Comparison of ENCODE assay signal across 19 cellular contexts in the genomic region with DNA sequence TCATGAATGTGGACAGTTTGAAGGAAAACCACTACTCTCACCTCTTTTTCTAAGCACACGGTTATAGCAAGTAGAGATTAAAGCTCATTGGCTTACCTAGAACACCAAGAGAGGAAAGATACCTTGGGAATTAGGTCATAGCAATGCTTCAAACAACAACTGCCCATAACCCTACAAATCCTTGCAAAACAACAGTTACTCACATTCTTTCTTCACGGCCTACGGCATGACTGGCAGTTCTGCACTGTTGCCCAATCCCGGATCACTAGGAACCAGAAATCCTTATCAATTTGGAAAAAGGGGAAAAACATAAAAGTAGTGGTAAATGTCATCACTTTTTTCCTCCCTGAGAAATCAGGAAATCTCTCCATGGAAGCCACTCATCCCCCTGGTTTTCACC. TPM values are rescaled to one million over a fixed set of nuclear protein-coding genes. Genes with fewer than 3 reads are reported as not detected.
DNase-seq lines count a peak whose midpoint lies in the region; ATAC-seq, FAIRE-seq and TF ChIP-seq lines count a peak whose summit lies in the region.
"Had no signal": no experiment of that assay in that cellular context is flagged by ENCODE, and none has a peak within 500 bp of the region (broad histone marks: within the 10 kb centered on the region; RNA-seq: fewer than 3 reads in every experiment).

No MANE protein-coding gene starts in this region.

- peaks cover under 1% of the 10 kb centered on the region for H3K9me3 Mint-ChIP-seq in astrocyte (ENCODE audit: unreplicated experiment)
- peaks cover 0 to 2% of the 10 kb centered on the region in 2 experiments; a peak in 2 of 5 replicates for H3K9me3 Mint-ChIP-seq in H9

- intact Hi-C loops in left cardiac atrium (cut with DNase I): no loop called here
- intact Hi-C loops in Right ventricle myocardium inferior (cut with DNase I): no loop called here
- intact Hi-C loops in uterus (cut with DNase I; ENCODE audit: low total_unique reads): no loop called here
- intact Hi-C loops in stomach (cut with DNase I; ENCODE audit: low total_unique reads): no loop called here

- ATAC-seq in left cardiac atrium (peak; percentile 86 to 95), Right ventricle myocardium inferior (no peak)
- ATAC-seq: stimulated activated naive CD8-positive, alpha-beta T cell treated with anti-CD3 and anti-CD28 coated beads, Interleukin-15, amount 100 ng/mL, for 72 hours; T-cell had no signal

- H4K91ac ChIP-seq in H9 (ENCODE audit: insufficient read length, low read depth, low read length): no peak overlapping the region

- no peak overlapping the region for H2BK120ac ChIP-seq in H9 (ENCODE audit: low read depth, low read length, poor library complexity, severe bottlenecking)

- TF ChIP-seq CTCF in astrocyte (IDR thresholded peaks at IDR 0.05; ENCODE audit: insufficient read depth, low read depth, low read length) (no peak), uterus (IDR thresholded peaks at IDR 0.05) (no peak), stomach (IDR thresholded peaks at IDR 0.05) (no peak), H9 (conservative IDR thresholded peaks at IDR 0.05) (no peak)

- no peak overlapping the region for H2AFZ ChIP-seq in astrocyte (ENCODE audit: low read depth, low read length)
- no peak overlapping the region for H2AFZ ChIP-seq in H9 (ENCODE audit: low read length)

- no peaks in the 10 kb centered on the region for H3K23me2 ChIP-seq in H9 (ENCODE audit: insufficient read length, low read depth, low read length, poor library complexity, severe bottlenecking)

- H3K27me3 ChIP-seq in astrocyte (ENCODE audit: insufficient read depth, low read length) (no peaks in the 10 kb centered on the region), uterus (no peaks in the 10 kb centered on the region), stomach (no peaks in the 10 kb centered on the region), H9 (ENCODE audit: insufficient read depth, low read length) (no peaks in the 10 kb centered on the region)

- no peaks in the 10 kb centered on the region for H3K79me1 ChIP-seq in H9 (ENCODE audit: insufficient read depth, low read depth, low read length, poor library complexity, severe bottlenecking)

- H3K9ac ChIP-seq in astrocyte (ENCODE audit: low read length) (no peak overlapping the region), H9 (ENCODE audit: extremely low read depth, insufficient read length, low read length) (no peak overlapping the region)

- H3K4me3 Mint-ChIP-seq in astrocyte (ENCODE audit: unreplicated experiment): no peak overlapping the region
- no peak overlapping the region for H3K4me3 Mint-ChIP-seq in H9
- H3K4me3 Mint-ChIP-seq: immature natural killer cell; stimulated activated naive CD8-positive, alpha-beta T cell treated with anti-CD3 and anti-CD28 coated beads, Interleukin-15, amount 100 ng/mL, for 72 hours; T-cell had no signal

- H2BK5ac ChIP-seq in H9 (ENCODE audit: insufficient read length, low read length): no peak overlapping the region

- no peak for DNase-seq in left cardiac atrium
- DNase-seq in Right ventricle myocardium inferior (ENCODE audit: missing footprints): no peak
- DNase-seq in astrocyte (ENCODE audit: low read depth): peak; percentile 75
- DNase-seq in glomerular visceral epithelial cell (ENCODE audit: extremely low spot score): peak; percentile 43
- no peak for DNase-seq in uterus
- no peak for DNase-seq in stomach
- no peak for DNase-seq in H9
- no peak for DNase-seq in COR-L47 (lab: John Stamatoyannopoulos, UW)
- DNase-seq: activated CD4-positive, CD25-positive, alpha-beta regulatory T cell; activated effector memory CD4-positive, alpha-beta T cell treated with anti-CD3 and anti-CD28 coated beads, Interleukin-2, amount 50 U/mL, for 16 hours; effector CD4-positive, alpha-beta T cell; immature natural killer cell; NCI-H2107; NCI-H774; stimulated activated naive CD8-positive, alpha-beta T cell treated with anti-CD3 and anti-CD28 coated beads, Interleukin-15, amount 100 ng/mL, for 72 hours; T-cell had no signal

- H2BK20ac ChIP-seq in H9 (ENCODE audit: low read depth, low read length, poor library complexity, severe bottlenecking): no peak overlapping the region

- no peak overlapping the region for H3K23ac ChIP-seq in H9 (ENCODE audit: insufficient read length, low read depth, low read length)

- H3K4me3 ChIP-seq in astrocyte (ENCODE audit: insufficient read depth, low read depth, low read length) (no peak overlapping the region), uterus (no peak overlapping the region), stomach (no peak overlapping the region)

- no peaks in the 10 kb centered on the region for H3K9me3 ChIP-seq in astrocyte (ENCODE audit: insufficient read depth, low read depth, low read length)
- H3K9me3 ChIP-seq in uterus: no peaks in the 10 kb centered on the region
- H3K9me3 ChIP-seq in stomach: peaks cover 0 to 10% (median 4%) of the 10 kb centered on the region in 4 donors
- H3K9me3 ChIP-seq in H9 (ENCODE audit: control insufficient read depth, low read depth, low read length): no peaks in the 10 kb centered on the region

- H3K18ac ChIP-seq in H9 (ENCODE audit: insufficient read length, low read depth, low read length): no peak overlapping the region

- H4K20me1 ChIP-seq in astrocyte (ENCODE audit: insufficient read depth, low read length) (peaks cover 10% of the 10 kb centered on the region), H9 (ENCODE audit: control insufficient read depth, insufficient read depth, insufficient read length) (no peaks in the 10 kb centered on the region)

- H3K4me1 Mint-ChIP-seq in astrocyte (ENCODE audit: low read depth, unreplicated experiment) (peaks cover 11% of the 10 kb centered on the region), H9 (no peaks in the 10 kb centered on the region)
- H3K4me1 Mint-ChIP-seq: immature natural killer cell; stimulated activated naive CD8-positive, alpha-beta T cell treated with anti-CD3 and anti-CD28 coated beads, Interleukin-15, amount 100 ng/mL, for 72 hours; T-cell had no signal

- H3K27me3 Mint-ChIP-seq in astrocyte (ENCODE audit: low read depth, unreplicated experiment) (peaks cover 2% of the 10 kb centered on the region), H9 (ENCODE audit: low read depth) (no peaks in the 10 kb centered on the region)
- H3K27me3 Mint-ChIP-seq: stimulated activated naive CD8-positive, alpha-beta T cell treated with anti-CD3 and anti-CD28 coated beads, Interleukin-15, amount 100 ng/mL, for 72 hours had no signal

- H4K5ac ChIP-seq in H9 (ENCODE audit: insufficient read length, low read depth, low read length): no peak overlapping the region

- no peak overlapping the region for H3T11ph ChIP-seq in H9 (ENCODE audit: low read length)

- no peak overlapping the region for H2AK5ac ChIP-seq in H9 (ENCODE audit: insufficient read length, low read length)

- no peak overlapping the region for H2BK12ac ChIP-seq in H9 (ENCODE audit: insufficient read length, low read depth, low read length)

- H3K79me2 ChIP-seq in astrocyte (ENCODE audit: insufficient read depth, low read length) (no peaks in the 10 kb centered on the region), H9 (ENCODE audit: insufficient read depth, low read length) (no peaks in the 10 kb centered on the region)

- H3K36me3 Mint-ChIP-seq in astrocyte (ENCODE audit: low read depth, unreplicated experiment): peaks cover 31% of the 10 kb centered on the region
- H3K36me3 Mint-ChIP-seq in H9 (ENCODE audit: insufficient read depth in 1 of 3, low read depth in 3 of 3): peaks cover 6 to 27% (median 17%) of the 10 kb centered on the region in 3 experiments; a peak in 6 of 7 replicates

- no peak overlapping the region for H3K14ac ChIP-seq in H9 (ENCODE audit: insufficient read depth, low read length)

- no peak overlapping the region for H3K56ac ChIP-seq in H9 (ENCODE audit: insufficient read length, low read depth, low read length)

- no peak for TF ChIP-seq EP300 in stomach (IDR thresholded peaks at IDR 0.05)

- no peak overlapping the region for H3K4ac ChIP-seq in H9 (ENCODE audit: low read depth, low read length)

- no peak overlapping the region for H2BK15ac ChIP-seq in H9 (ENCODE audit: low read depth, low read length)

- H4K8ac ChIP-seq in H9 (replicated peaks; ENCODE audit: insufficient read length, low read depth, low read length): no peak overlapping the region

- no peaks in the 10 kb centered on the region for H3K4me1 ChIP-seq in astrocyte (ENCODE audit: insufficient read depth, low read length)
- H3K4me1 ChIP-seq in uterus: no peaks in the 10 kb centered on the region
- no peaks in the 10 kb centered on the region for H3K4me1 ChIP-seq in stomach
- H3K4me1 ChIP-seq in H9 (ENCODE audit: insufficient read depth, low read length): no peaks in the 10 kb centered on the region

- TF ChIP-seq POLR2A in uterus (IDR thresholded peaks at IDR 0.05) (no peak), stomach (IDR thresholded peaks at IDR 0.05) (no peak)

- peaks cover 26% of the 10 kb centered on the region for H3K36me3 ChIP-seq in astrocyte (ENCODE audit: insufficient read depth, low read length)
- no peaks in the 10 kb centered on the region for H3K36me3 ChIP-seq in uterus
- H3K36me3 ChIP-seq in stomach: peaks cover 23 to 73% (median 67%) of the 10 kb centered on the region in 4 donors

- peak overlapping the region; percentile 94 for H3K27ac Mint-ChIP-seq in astrocyte (ENCODE audit: unreplicated experiment)
- H3K27ac Mint-ChIP-seq in H9: peak overlapping the region in 1 of 3 experiments; percentile 36; a peak in 1 of 7 replicates
- H3K27ac Mint-ChIP-seq: stimulated activated naive CD8-positive, alpha-beta T cell treated with anti-CD3 and anti-CD28 coated beads, Interleukin-15, amount 100 ng/mL, for 72 hours; T-cell had no signal

- peak; percentile 17 for FAIRE-seq in astrocyte (lab: Jason Lieb, UNC)
- FAIRE-seq: A204.1 had no signal

- H3K27ac ChIP-seq in astrocyte (ENCODE audit: low read depth, low read length): peak overlapping the region; percentile 27
- H3K27ac ChIP-seq in uterus: peak overlapping the region; percentile 73 to 85
- no peak overlapping the region for H3K27ac ChIP-seq in stomach
- H3K27ac ChIP-seq in H9 (ENCODE audit: insufficient read length, low read depth, low read length): no peak overlapping the region

- H3K4me2 ChIP-seq in astrocyte (ENCODE audit: low read length) (peak overlapping the region; percentile 8), H9 (ENCODE audit: insufficient read depth, insufficient read length, low read length) (no peak overlapping the region)

- 87 to 96% (median 93%) methylated on average over 4 of the region's 4 CpGs for WGBS in stomach, 5 donors
- WGBS in H9 (ENCODE audit: extremely low coverage, insufficient read length, low lambda C conversion rate): no CpG with 5 or more reads among the region's 4 CpGs

RNA-seq across cellular contexts. Expression of a gene that starts 9.6 kb away (rescaled TPM):
- total RNA-seq in left cardiac atrium (under 1 TPM; 0.21 to 0.47 TPM), Right ventricle myocardium inferior (not detected), astrocyte (0.39 and 0.50 TPM in 2 replicates), uterus (1 to 10 TPM in 1 of 4 donors, under 1 TPM in 1, not detected in 2; 0.69 to 1.5 TPM), stomach (under 1 TPM in 1 of 5 donors, not detected in 4; 0.37 TPM), H9 (2021) (0.39 and 0.55 TPM in 2 replicates)
- polyA plus RNA-seq in stomach: under 1 TPM in 1 of 3 donors, not detected in 2; 0.23 TPM
- total RNA-seq: HT1080, osteocyte, T-cell had no signal
- polyA plus RNA-seq: immature natural killer cell had no signal

RNA-seq across cellular contexts. Expression of a gene that starts 50.4 kb away (rescaled TPM):
- total RNA-seq in left cardiac atrium (100 to 1,000 TPM; 109 to 173 TPM), Right ventricle myocardium inferior (194 TPM), astrocyte (157 and 177 TPM in 2 replicates), uterus (1,000 to 10,000 TPM in 1 of 4 donors, 100 to 1,000 TPM in 2, 10 to 100 TPM in 1; 91.8 to 1,536 (median 141) TPM), stomach (100 to 1,000 TPM in 1 of 5 donors, 10 to 100 TPM in 4; 47.2 to 109 (median 76.4) TPM), H9 (2021) (190 and 201 TPM in 2 replicates)
- 10 to 100 TPM; 73.7 to 95.3 (median 78.5) TPM for polyA plus RNA-seq in stomach

RNA-seq across cellular contexts. Expression of a gene that starts 50.8 kb away (rescaled TPM):
- total RNA-seq in left cardiac atrium (10 to 100 TPM in 1 of 2 donors, 1 to 10 TPM in 1; 9.1 to 11.7 TPM), Right ventricle myocardium inferior (11.0 TPM), astrocyte (22.9 and 24.0 TPM in 2 replicates), uterus (10 to 100 TPM in 3 of 4 donors, 1 to 10 TPM in 1; 7.4 to 54.1 (median 23.6) TPM), stomach (10 to 100 TPM in 4 of 5 donors, 1 to 10 TPM in 1; 7.2 to 53.1 (median 20.2) TPM), H9 (2021) (18.4 and 18.5 TPM in 2 replicates)
- polyA plus RNA-seq in stomach: 10 to 100 TPM in 1 of 3 donors, 1 to 10 TPM in 2; 6.3 to 11.0 (median 9.3) TPM

Comparison
In these comparisons a context has a peak if more than half of its experiments do, and no peak if none do; other contexts are left out.
1. DNase-seq: peak in astrocyte (single experiment) and glomerular visceral epithelial cell (single experiment); none in left cardiac atrium (single experiment), Right ventricle myocardium inferior (single experiment), uterus (0 of 2), stomach (single experiment), H9 (single experiment) and COR-L47 (single experiment).
2. H3K27ac ChIP-seq: peak in astrocyte (single experiment) and uterus (2 of 2); none in stomach (0 of 5) and H9 (single experiment).